27 cellular contexts compared by ENCODE assay signal in the genomic region with DNA sequence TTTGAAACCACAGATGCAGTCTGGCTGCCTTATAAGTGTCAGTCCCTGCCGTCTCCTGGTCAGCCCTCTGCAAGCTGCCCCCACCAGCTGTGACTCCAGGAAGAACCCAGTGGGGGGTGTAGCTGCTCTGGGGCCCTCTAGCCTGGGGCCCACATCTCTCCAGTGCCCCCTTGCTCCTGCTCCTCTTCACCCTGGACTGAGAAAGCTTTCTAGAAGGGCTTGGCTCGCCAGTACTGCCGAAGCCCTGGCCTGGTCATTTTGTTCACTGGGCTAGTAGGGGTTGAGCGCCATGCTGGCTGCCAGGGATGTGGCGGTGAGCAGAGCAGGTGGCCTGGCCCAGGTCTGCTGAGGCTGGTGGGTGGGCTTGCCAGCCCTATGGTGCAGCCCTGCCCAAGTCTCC. TPM values are rescaled to one million over a fixed set of nuclear protein-coding genes. Genes with fewer than 3 reads are reported as not detected.
DNase-seq lines count a peak whose midpoint lies in the region; ATAC-seq and TF ChIP-seq lines count a peak whose summit lies in the region.
"Had no signal": no experiment of that assay in that cellular context is flagged by ENCODE, and none has a peak within 500 bp of the region (broad histone marks: within the 10 kb centered on the region; RNA-seq: fewer than 3 reads in every experiment).

No MANE protein-coding gene starts in this region.

- no peaks in the 10 kb centered on the region for H3K27me3 ChIP-seq in esophagus muscularis mucosa
- H3K27me3 ChIP-seq in stomach = no peaks in the 10 kb centered on the region
- H3K27me3 ChIP-seq: adrenal gland; BLaER1 treated with 17β-estradiol and CSF1 and Interleukin-3, amounts not matched to agents 10 nM and 100 nM had no signal

- peak overlapping the region; percentile 97 to 98 (median 98) for H3K27ac ChIP-seq in esophagus muscularis mucosa (replicated peaks in 1 of 4)
- H3K27ac ChIP-seq in stomach = peak overlapping the region in 4 of 5 donors; percentile 21 to 96 (median 84)
- H3K27ac ChIP-seq: BLaER1 treated with 17β-estradiol and CSF1 and Interleukin-3, amounts not matched to agents 10 nM and 100 nM; skin epidermis had no signal

- DNase-seq in esophagus muscularis mucosa (ENCODE audit: extremely low spot score) = no peak
- no peak for DNase-seq in neural crest cell (ENCODE audit: low read depth, low spot score)
- no peak for DNase-seq in stomach
- no peak for DNase-seq in type B pancreatic cell (ENCODE audit: extremely low spot score, unreplicated experiment)
- no peak for DNase-seq in DMS53 (lab: John Stamatoyannopoulos, UW)
- DNase-seq: activated CD4-positive, alpha-beta T cell treated with anti-CD3 and anti-CD28 coated beads, Interleukin-2, amount 50 U/mL, for 48 hours; activated naive CD4-positive, alpha-beta T cell treated with Interleukin-2 at 50 U/mL for 16 hours; Caco-2; DMS79 treated with DMSO at 0.1 percent for 48 hours; foreskin melanocyte; GF-D8; HCEC 1CT; hypothalamus; KBM-7; MM.1S; NCI-H2029 treated with DMSO at 0.1 percent for 48 hours; NCI-H345; NCI-H82; stimulated activated CD4-positive, alpha-beta T cell treated with anti-CD3 and anti-CD28 coated beads, Interleukin-1b, Interleukin-23, amount 100 ng/mL, for 48 hours had no signal

- H3K9me3 Mint-ChIP-seq in brain (peaks cover 0 to 2% (median 0%) of the 10 kb centered on the region in 5 experiments), neural crest cell (no peaks in the 10 kb centered on the region), type B pancreatic cell (peaks cover 4% of the 10 kb centered on the region)

- TF ChIP-seq POLR2A in esophagus muscularis mucosa (IDR thresholded peaks at IDR 0.05; ENCODE audit: low read depth) (no peak), stomach (IDR thresholded peaks at IDR 0.05) (no peak)

- H3K27me3 Mint-ChIP-seq in brain (peaks cover 10% of the 10 kb centered on the region), neural crest cell (ENCODE audit: low read depth) (no peaks in the 10 kb centered on the region), type B pancreatic cell (no peaks in the 10 kb centered on the region)
- H3K27me3 Mint-ChIP-seq: progenitor cell of endocrine pancreas had no signal

- 100% methylated on average over 2 of the region's 5 CpGs for WGBS in esophagus muscularis mucosa
- WGBS in stomach, 5 donors = 33 to 93% (median 91%) methylated on average over 1 to 5 of the region's 5 CpGs

- intact Hi-C loops in esophagus muscularis mucosa (cut with DNase I) (no loop called here), stomach (cut with DNase I; ENCODE audit: low total_unique reads) (no loop called here)

- H3K9me3 ChIP-seq in esophagus muscularis mucosa (no peaks in the 10 kb centered on the region), stomach (no peaks in the 10 kb centered on the region)
- H3K9me3 ChIP-seq: adrenal gland; BLaER1 treated with 17β-estradiol and CSF1 and Interleukin-3, amounts not matched to agents 10 nM and 100 nM; Caco-2 had no signal

- TF ChIP-seq CTCF in brain (conservative IDR thresholded peaks at IDR 0.05) = no peak
- no peak for TF ChIP-seq CTCF in esophagus muscularis mucosa (IDR thresholded peaks at IDR 0.05)
- no peak for TF ChIP-seq CTCF in neural crest cell (conservative IDR thresholded peaks at IDR 0.05)
- TF ChIP-seq CTCF in stomach (IDR thresholded peaks at IDR 0.05) = no peak
- TF ChIP-seq CTCF in type B pancreatic cell (conservative IDR thresholded peaks at IDR 0.05) = no peak

- TF ChIP-seq EP300 in esophagus muscularis mucosa (IDR thresholded peaks at IDR 0.05) (no peak), stomach (IDR thresholded peaks at IDR 0.05) (no peak)

- peak overlapping the region in 3 of 5 experiments; percentile 82 to 97 (median 85) for H3K27ac Mint-ChIP-seq in brain
- H3K27ac Mint-ChIP-seq in neural crest cell (ENCODE audit: unreplicated experiment) = peak overlapping the region; percentile 22
- no peak overlapping the region for H3K27ac Mint-ChIP-seq in type B pancreatic cell
- H3K27ac Mint-ChIP-seq: progenitor cell of endocrine pancreas had no signal

- H3K4me3 Mint-ChIP-seq in brain = no peak overlapping the region
- H3K4me3 Mint-ChIP-seq in neural crest cell = no peak overlapping the region
- H3K4me3 Mint-ChIP-seq in type B pancreatic cell = no peak overlapping the region

- peaks cover 14 to 77% (median 55%) of the 10 kb centered on the region in 4 donors for H3K36me3 ChIP-seq in esophagus muscularis mucosa
- peaks cover 0 to 39% (median 27%) of the 10 kb centered on the region in 4 donors for H3K36me3 ChIP-seq in stomach
- H3K36me3 ChIP-seq: BLaER1 treated with 17β-estradiol and CSF1 and Interleukin-3, amounts not matched to agents 10 nM and 100 nM had no signal

- H3K4me1 Mint-ChIP-seq in brain (peaks cover 44% of the 10 kb centered on the region), neural crest cell (peaks cover 37% of the 10 kb centered on the region), type B pancreatic cell (ENCODE audit: unreplicated experiment) (peaks cover 36% of the 10 kb centered on the region)

- H3K4me3 ChIP-seq in esophagus muscularis mucosa (no peak overlapping the region), stomach (no peak overlapping the region)
- H3K4me3 ChIP-seq: adrenal gland; BLaER1 treated with 17β-estradiol and CSF1 and Interleukin-3, amounts not matched to agents 10 nM and 100 nM; skin epidermis had no signal

- H3K4me1 ChIP-seq in esophagus muscularis mucosa = peaks cover 41 to 100% (median 100%) of the 10 kb centered on the region in 4 donors
- peaks cover 16 to 62% (median 36%) of the 10 kb centered on the region in 4 donors for H3K4me1 ChIP-seq in stomach

- H3K36me3 Mint-ChIP-seq in brain (peaks cover 37% of the 10 kb centered on the region), neural crest cell (ENCODE audit: low read depth) (peaks cover 21% of the 10 kb centered on the region), type B pancreatic cell (peaks cover 22% of the 10 kb centered on the region)

- no peak for ATAC-seq in GM21737 (IDR thresholded peaks at IDR 0.05; ENCODE audit: unreplicated experiment)
- ATAC-seq: activated CD4-positive, CD25-positive, alpha-beta regulatory T cell treated with anti-CD3 and anti-CD28 coated beads, Interleukin-2, amount 50 U/mL, for 24 hours; esophagus mucosa had no signal

RNA-seq across cellular contexts. Expression of a gene that starts 21.3 kb away (rescaled TPM):
- 20.2 TPM for polyA plus RNA-seq in brain (ENCODE audit: insufficient read depth, low read depth, low replicate concordance)
- 1,000 to 10,000 TPM; 1,866 to 2,563 (median 2,454) TPM for total RNA-seq in esophagus muscularis mucosa
- total RNA-seq in neural crest cell = 3.1 and 3.5 TPM in 2 replicates
- total RNA-seq in stomach = 100 to 1,000 TPM in 4 of 5 donors, 10 to 100 TPM in 1; 71.3 to 469 (median 235) TPM
- polyA plus RNA-seq in stomach = 10 to 100 TPM in 1 of 3 donors, 1 to 10 TPM in 2; 4.0 to 88.7 (median 5.7) TPM
- 2.2 and 4.1 TPM in 2 replicates for total RNA-seq in type B pancreatic cell (ENCODE audit: low replicate concordance)

Comparison
In these comparisons a context has a peak if more than half of its experiments do, and no peak if none do; other contexts are left out.
1. RNA of a gene that starts 21.3 kb away (total RNA-seq): 1,866 to 2,563 TPM in esophagus muscularis mucosa and 71.3 to 469 TPM in stomach; 2.2 to 4.1 TPM in type B pancreatic cell and 3.1 to 3.5 TPM in neural crest cell; every median in the first group is over 10 times any median in the second.